Comparison of ENCODE assay signal across 24 cellular contexts in genomic region chr15:27082526-27082925, GRCh38.
"Had no signal": no experiment of that assay in that cellular context is flagged by ENCODE, and none has a peak within 500 bp of the region (broad histone marks: within the 10 kb centered on the region; RNA-seq: fewer than 3 reads in every experiment).

No MANE protein-coding gene starts in this region.

- H3K4me3 ChIP-seq: MG63, PC-9 had no signal

- ATAC-seq: activated CD8-positive, alpha-beta T cell treated with anti-CD3 and anti-CD28 coated beads for 36 hours; activated T-cell treated with anti-CD3 and anti-CD28 coated beads, Interleukin-2, amount 50 U/mL, for 72 hours; activated T-helper 17 cell treated with anti-CD3 and anti-CD28 coated beads, Interleukin-2, amount 50 U/mL, for 72 hours; Right ventricle myocardium inferior had no signal

- H3K9me3 ChIP-seq: MG63 had no signal

- H3K36me3 ChIP-seq: brain microvascular endothelial cell, MG63 had no signal

- H3K27me3 ChIP-seq: brain microvascular endothelial cell, MG63 had no signal

- H3K27ac ChIP-seq: brain microvascular endothelial cell, PC-9, RWPE1 had no signal

- DNase-seq: activated CD4-positive, alpha-beta T cell treated with anti-CD3 and anti-CD28 coated beads, Interleukin-2, amount 10 ng/mL, durations not matched to agents 24 days and 14 days; activated CD4-positive, alpha-beta T cell treated with anti-CD3 and anti-CD28 coated beads, Interleukin-2, amount 50 U/mL, for 4 hours; activated CD8-positive, alpha-beta T cell treated with anti-CD3 and anti-CD28 coated beads for 36 hours; activated effector memory CD4-positive, alpha-beta T cell treated with anti-CD3 and anti-CD28 coated beads, Interleukin-2, amount 50 U/mL, for 16 hours; activated naive CD4-positive, alpha-beta T cell; activated naive CD8-positive, alpha-beta T cell treated with anti-CD3 and anti-CD28 coated beads, Interleukin-2, amount 10 ng/mL, durations not matched to agents 7 days and 5 days; activated T-cell treated with anti-CD3 and anti-CD28 coated beads, Interleukin-2, amount 50 U/mL, for 1 hour; activated T-cell treated with anti-CD3 and anti-CD28 coated beads, Interleukin-2, amount 50 U/mL, for 72 hours; amygdala; brain microvascular endothelial cell; central memory CD4-positive, alpha-beta T cell; MG63; NCI-H1048; NCI-H1105 treated with DMSO at 0.1 percent for 48 hours; NCI-H1436; NCI-H1694; NCI-H1930; NCI-H2081 treated with DMSO at 0.1 percent for 48 hours; NCI-H226; NCI-H446 treated with DMSO at 0.1 percent for 48 hours; PC-9 had no signal
